17 cellular contexts compared by ENCODE assay signal in genomic region chr7:55242613-55243012, GRCh38.
DNase-seq lines count a peak whose midpoint lies in the region; ATAC-seq and TF ChIP-seq lines count a peak whose summit lies in the region.
"Had no signal": no experiment of that assay in that cellular context is flagged by ENCODE, and none has a peak within 500 bp of the region (broad histone marks: within the 10 kb centered on the region; RNA-seq: fewer than 3 reads in every experiment).

No MANE protein-coding gene starts in this region.

- no peak overlapping the region for H3K9ac ChIP-seq in SK-N-SH

- peaks cover 10 to 15% of the 10 kb centered on the region in 2 experiments for H3K4me1 ChIP-seq in SK-N-SH (ENCODE audit: control insufficient read depth in 1 of 2, insufficient read depth in 2 of 2, low read depth in 1 of 2, low read length in 1 of 2)

- H2AFZ ChIP-seq in SK-N-SH (ENCODE audit: low read depth), result no peak overlapping the region
- H2AFZ ChIP-seq: GM23338 had no signal

- no peak for ATAC-seq in HG03442 (IDR thresholded peaks at IDR 0.05; ENCODE audit: unreplicated experiment)
- ATAC-seq: GM23338 had no signal

- H4K20me1 ChIP-seq in SK-N-SH (ENCODE audit: insufficient read depth), result no peaks in the 10 kb centered on the region

- H3K4me3 ChIP-seq in SK-N-SH (ENCODE audit: low read depth in 2 of 2, low read length in 1 of 2), result no peak overlapping the region
- H3K4me3 ChIP-seq: GM23338, SJCRH30 had no signal

- H3K36me3 ChIP-seq in SK-N-SH (replicated peaks in 1 of 2; ENCODE audit: control insufficient read depth in 1 of 2, insufficient read depth in 2 of 2, low read length in 1 of 2), result no peaks in the 10 kb centered on the region
- H3K36me3 ChIP-seq: BE2C, SJCRH30 had no signal

- TF ChIP-seq CTCF in SK-N-SH (IDR thresholded peaks at IDR 0.05), result no peak

- TF ChIP-seq RAD21 in SK-N-SH (IDR thresholded peaks at IDR 0.05; ENCODE audit: low read length), result no peak

- H3F3A ChIP-seq in SK-N-SH (replicated peaks; ENCODE audit: insufficient read depth), result no peaks in the 10 kb centered on the region

- DNase-seq in HCEC 1CT (peak; percentile 11), SK-N-SH (no peak), fibroblast of peridontal ligament (ENCODE audit: extremely low read depth) (peak; percentile 5), cerebellum (ENCODE audit: low spot score) (no peak), GF-D8 (lab: John Stamatoyannopoulos, UW) (no peak)
- no peak for DNase-seq in activated CD8-positive, alpha-beta memory T cell treated with anti-CD3 and anti-CD28 coated beads for 24 hours
- DNase-seq: BE2C; CD4-positive, alpha-beta T cell; MV-4-11; NCI-H1417; NCI-H1930; NCI-H2171; NCI-H748 treated with DMSO at 0.1 percent for 48 hours; SJCRH30; SW 1271 had no signal

- POLR2A ChIA-PET in SK-N-SH (lab: Yijun Ruan, JAX), result no interaction called here

- no peak overlapping the region for H3K4me2 ChIP-seq in SK-N-SH
- H3K4me2 ChIP-seq: GM23338 had no signal

- CTCF ChIA-PET in SK-N-SH (lab: Yijun Ruan, JAX), result interaction anchor here (0.6 to 16.7 kb wide), 4 partner anchors 12 to 458 kb away, joined by 3 to 1068 read pairs (median 54); no protein-coding TSS in a partner anchor

- 32% methylated on average over 2 of the region's 2 CpGs for WGBS in SK-N-SH (ENCODE audit: low lambda C conversion rate)

- H3K27me3 ChIP-seq in SK-N-SH (ENCODE audit: insufficient read depth), result no peaks in the 10 kb centered on the region
- H3K27me3 ChIP-seq: BE2C had no signal

- no peak for TF ChIP-seq EP300 in SK-N-SH (IDR thresholded peaks at IDR 0.05; ENCODE audit: borderline replicate concordance in 1 of 2, low read depth in 1 of 2, low read length in 1 of 2)

- H3K27ac ChIP-seq in SK-N-SH (ENCODE audit: low read depth in 2 of 2, low read length in 1 of 2), result peak overlapping the region in 1 of 2 experiments; percentile 13; a peak in 1 of 4 replicates
- H3K27ac ChIP-seq: SJCRH30 had no signal

- no peaks in the 10 kb centered on the region for H3K9me3 ChIP-seq in SK-N-SH
- H3K9me3 ChIP-seq: BE2C, SJCRH30 had no signal

- no peaks in the 10 kb centered on the region for H3K79me2 ChIP-seq in SK-N-SH (ENCODE audit: insufficient read depth)

- no peaks in the 10 kb centered on the region for H3K9me2 ChIP-seq in SK-N-SH

TF ChIP-seq in SK-N-SH, 30 proteins besides CTCF, POLR2A, EP300 and RAD21:
- no peak; the same call in 1 of the 2 replicates for TF ChIP-seq JUND (IDR thresholded peaks at IDR 0.05)
- peak; percentile 85 for TF ChIP-seq TCF12 (IDR thresholded peaks at IDR 0.05)
- TF ChIP-seq, protein P1, sequence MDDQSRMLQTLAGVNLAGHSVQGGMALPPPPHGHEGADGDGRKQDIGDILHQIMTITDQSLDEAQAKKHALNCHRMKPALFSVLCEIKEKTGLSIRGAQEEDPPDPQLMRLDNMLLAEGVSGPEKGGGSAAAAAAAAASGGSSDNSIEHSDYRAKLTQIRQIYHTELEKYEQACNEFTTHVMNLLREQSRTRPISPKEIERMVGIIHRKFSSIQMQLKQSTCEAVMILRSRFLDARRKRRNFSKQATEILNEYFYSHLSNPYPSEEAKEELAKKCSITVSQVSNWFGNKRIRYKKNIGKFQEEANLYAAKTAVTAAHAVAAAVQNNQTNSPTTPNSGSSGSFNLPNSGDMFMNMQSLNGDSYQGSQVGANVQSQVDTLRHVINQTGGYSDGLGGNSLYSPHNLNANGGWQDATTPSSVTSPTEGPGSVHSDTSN (IDR thresholded peaks at IDR 0.05), result peak; percentile 50; the same call in 1 of the 2 replicates
- TF ChIP-seq MAX (IDR thresholded peaks at IDR 0.05; ENCODE audit: low read depth), result no peak
- no peak for TF ChIP-seq TEAD4 (IDR thresholded peaks at IDR 0.05; ENCODE audit: borderline replicate concordance, insufficient read depth)
- TF ChIP-seq FOXJ3 (CRISPR knock-in tag; IDR thresholded peaks at IDR 0.05), result no peak
- no peak for TF ChIP-seq RCOR1 (IDR thresholded peaks at IDR 0.05; ENCODE audit: low read length)
- no peak for TF ChIP-seq ELF1 (IDR thresholded peaks at IDR 0.05)
- TF ChIP-seq, protein P2, sequence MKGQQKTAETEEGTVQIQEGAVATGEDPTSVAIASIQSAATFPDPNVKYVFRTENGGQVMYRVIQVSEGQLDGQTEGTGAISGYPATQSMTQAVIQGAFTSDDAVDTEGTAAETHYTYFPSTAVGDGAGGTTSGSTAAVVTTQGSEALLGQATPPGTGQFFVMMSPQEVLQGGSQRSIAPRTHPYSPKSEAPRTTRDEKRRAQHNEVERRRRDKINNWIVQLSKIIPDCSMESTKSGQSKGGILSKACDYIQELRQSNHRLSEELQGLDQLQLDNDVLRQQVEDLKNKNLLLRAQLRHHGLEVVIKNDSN (IDR thresholded peaks at IDR 0.05; ENCODE audit: borderline replicate concordance, low read depth), result no peak
- TF ChIP-seq SMC3 (IDR thresholded peaks at IDR 0.05; ENCODE audit: low read depth, low read length), result no peak
- no peak for TF ChIP-seq RXRA (IDR thresholded peaks at IDR 0.05; ENCODE audit: borderline replicate concordance, low read depth)
- TF ChIP-seq FOSL2 (IDR thresholded peaks at IDR 0.05; ENCODE audit: borderline replicate concordance, low read depth), result peak; percentile 48; the same call in 1 of the 2 replicates
- TF ChIP-seq NRF1 (IDR thresholded peaks at IDR 0.05; ENCODE audit: low read depth, low read length), result no peak
TF ChIP-seq in SK-N-SH: peak in this region for 3.

Comparison
In these comparisons a context has a peak if more than half of its experiments do, and no peak if none do; other contexts are left out.
1. DNase-seq: peak in HCEC 1CT (single experiment) and fibroblast of peridontal ligament (single experiment); none in SK-N-SH (single experiment), cerebellum (single experiment), activated CD8-positive, alpha-beta memory T cell treated with anti-CD3 and anti-CD28 coated beads for 24 hours (single experiment) and GF-D8 (single experiment).